ENCODE assay signal across 30 cellular contexts in genomic region chr2:35741556-35741955, GRCh38.
"Had no signal": no experiment of that assay in that cellular context is flagged by ENCODE, and none has a peak within 500 bp of the region (broad histone marks: within the 10 kb centered on the region; RNA-seq: fewer than 3 reads in every experiment).

No MANE protein-coding gene starts in this region.

- H3K9me3 Mint-ChIP-seq: central memory CD8-positive, alpha-beta T cell; type B pancreatic cell had no signal

- H3K4me3 ChIP-seq: adrenal gland, ascending aorta, colonic mucosa, dorsolateral prefrontal cortex, esophagus muscularis mucosa, heart right ventricle, lower lobe of right lung, ovary, prostate gland, thoracic aorta, vagina had no signal

- H3K27me3 Mint-ChIP-seq: activated CD4-positive, alpha-beta T cell treated with anti-CD3 and anti-CD28 coated beads, Interleukin-2, amount 10 ng/mL, durations not matched to agents 7 days and 5 days; activated CD8-positive, alpha-beta memory T cell treated with anti-CD3 and anti-CD28 coated beads, Interleukin-2, amount 10 ng/mL, durations not matched to agents 7 days and 5 days; activated CD8-positive, alpha-beta T cell treated with anti-CD3 and anti-CD28 coated beads for 36 hours; activated naive CD8-positive, alpha-beta T cell; central memory CD8-positive, alpha-beta T cell; effector memory CD8-positive, alpha-beta T cell had no signal

- H3K36me3 ChIP-seq: adrenal gland, ascending aorta, brain microvascular endothelial cell, colonic mucosa, esophagus muscularis mucosa, heart right ventricle, lower lobe of right lung, neutrophil, ovary, prostate gland, thoracic aorta, vagina, WERI-Rb-1 had no signal

- DNase-seq: activated CD4-positive, alpha-beta T cell treated with anti-CD3 and anti-CD28 coated beads, Interleukin-2, amount 10 ng/mL, durations not matched to agents 7 days and 5 days; activated CD4-positive, CD25-positive, alpha-beta regulatory T cell treated with anti-CD3 and anti-CD28 coated beads, Interleukin-2, amount 50 U/mL, for 72 hours; activated CD8-positive, alpha-beta memory T cell treated with anti-CD3 and anti-CD28 coated beads, Interleukin-2, amount 10 ng/mL, durations not matched to agents 7 days and 5 days; activated CD8-positive, alpha-beta T cell treated with anti-CD3 and anti-CD28 coated beads for 36 hours; activated T-cell treated with anti-CD3 and anti-CD28 coated beads for 4 hours; adrenal gland; brain microvascular endothelial cell; colonic mucosa; dorsolateral prefrontal cortex; effector memory CD8-positive, alpha-beta T cell; heart right ventricle; lower lobe of right lung; ovary; right cardiac atrium; stimulated activated CD4-positive, alpha-beta T cell treated with anti-CD3 and anti-CD28 coated beads, Interleukin-4, amount 100 ng/mL, for 24 hours; stimulated activated naive CD4-positive, alpha-beta T cell treated with Interleukin-2 at 50 U/mL for 16 hours; WERI-Rb-1 had no signal

- H3K4me1 Mint-ChIP-seq: activated CD4-positive, alpha-beta T cell treated with anti-CD3 and anti-CD28 coated beads, Interleukin-2, amount 10 ng/mL, durations not matched to agents 7 days and 5 days; activated CD8-positive, alpha-beta memory T cell treated with anti-CD3 and anti-CD28 coated beads, Interleukin-2, amount 10 ng/mL, durations not matched to agents 7 days and 5 days; central memory CD8-positive, alpha-beta T cell; nephron had no signal

- H3K27me3 ChIP-seq: adrenal gland, ascending aorta, brain microvascular endothelial cell, colonic mucosa, dorsolateral prefrontal cortex, esophagus muscularis mucosa, heart right ventricle, neutrophil, ovary, vagina had no signal

- ATAC-seq: activated CD8-positive, alpha-beta memory T cell treated with anti-CD3 and anti-CD28 coated beads, Interleukin-2, amount 10 ng/mL, durations not matched to agents 7 days and 5 days; activated CD8-positive, alpha-beta T cell treated with anti-CD3 and anti-CD28 coated beads for 36 hours; effector memory CD8-positive, alpha-beta T cell; heart right ventricle; left lobe of liver; lower lobe of right lung; right cardiac atrium had no signal

- H3K4me3 Mint-ChIP-seq: activated CD4-positive, alpha-beta T cell treated with anti-CD3 and anti-CD28 coated beads, Interleukin-2, amount 10 ng/mL, durations not matched to agents 7 days and 5 days; activated CD8-positive, alpha-beta memory T cell treated with anti-CD3 and anti-CD28 coated beads, Interleukin-2, amount 10 ng/mL, durations not matched to agents 7 days and 5 days; activated CD8-positive, alpha-beta T cell treated with anti-CD3 and anti-CD28 coated beads for 36 hours; activated naive CD8-positive, alpha-beta T cell; central memory CD8-positive, alpha-beta T cell; effector memory CD8-positive, alpha-beta T cell; nephron; type B pancreatic cell had no signal

- H3K4me1 ChIP-seq: adrenal gland, ascending aorta, colonic mucosa, esophagus muscularis mucosa, heart right ventricle, lower lobe of right lung, prostate gland, vagina had no signal

- H3K27ac ChIP-seq: adrenal gland, ascending aorta, brain microvascular endothelial cell, colonic mucosa, dorsolateral prefrontal cortex, esophagus muscularis mucosa, heart right ventricle, lower lobe of right lung, neutrophil, ovary, prostate gland, thoracic aorta, vagina, WERI-Rb-1 had no signal

- H3K36me3 Mint-ChIP-seq: activated CD8-positive, alpha-beta memory T cell treated with anti-CD3 and anti-CD28 coated beads, Interleukin-2, amount 10 ng/mL, durations not matched to agents 7 days and 5 days; activated naive CD8-positive, alpha-beta T cell; type B pancreatic cell had no signal

- FAIRE-seq: endothelial cell of umbilical vein, TTC549 had no signal

- H3K27ac Mint-ChIP-seq: activated CD4-positive, alpha-beta T cell treated with anti-CD3 and anti-CD28 coated beads, Interleukin-2, amount 10 ng/mL, durations not matched to agents 7 days and 5 days; activated CD8-positive, alpha-beta memory T cell treated with anti-CD3 and anti-CD28 coated beads, Interleukin-2, amount 10 ng/mL, durations not matched to agents 7 days and 5 days; activated CD8-positive, alpha-beta T cell treated with anti-CD3 and anti-CD28 coated beads for 36 hours; activated naive CD8-positive, alpha-beta T cell; effector memory CD8-positive, alpha-beta T cell; nephron; type B pancreatic cell had no signal

- H3K9me3 ChIP-seq: adrenal gland, ascending aorta, colonic mucosa, esophagus muscularis mucosa, neutrophil, ovary, prostate gland, thoracic aorta, vagina had no signal
